18 cellular contexts compared by ENCODE assay signal in genomic region chr4:76694056-76694455, GRCh38.
"Had no signal": no experiment of that assay in that cellular context is flagged by ENCODE, and none has a peak within 500 bp of the region (broad histone marks: within the 10 kb centered on the region; RNA-seq: fewer than 3 reads in every experiment).

No MANE protein-coding gene starts in this region.

- H3K36me3 ChIP-seq: ascending aorta, pancreas, thyroid gland, uterus had no signal

- H3K9me3 ChIP-seq: ascending aorta, pancreas, thyroid gland, uterus had no signal

- H3K4me3 ChIP-seq: ascending aorta, pancreas, skin epidermis, thyroid gland, uterus had no signal

- FAIRE-seq: pancreas had no signal

- H3K27me3 ChIP-seq: ascending aorta, pancreas, thyroid gland, uterus had no signal

- DNase-seq: activated CD4-positive, alpha-beta T cell treated with anti-CD3 and anti-CD28 coated beads for 1 hour; activated CD4-positive, alpha-beta T cell treated with anti-CD3 and anti-CD28 coated beads, Interleukin-2, amount 50 U/mL, for 48 hours; activated CD8-positive, alpha-beta memory T cell treated with anti-CD3 and anti-CD28 coated beads, Interleukin-2, amount 10 ng/mL, durations not matched to agents 7 days and 5 days; activated gamma-delta T cell treated with Interleukin-2 at 50 U/mL for 16 hours; activated naive CD8-positive, alpha-beta T cell treated with anti-CD3 and anti-CD28 coated beads, Interleukin-2, amount 10 ng/mL, durations not matched to agents 7 days and 5 days; activated T-cell treated with anti-CD3 and anti-CD28 coated beads, Interleukin-2, amount 50 U/mL, for 4 hours; cortex of kidney; effector CD8-positive, alpha-beta T cell; erythroblast; pancreas; stimulated activated CD4-positive, alpha-beta T cell treated with anti-CD3 and anti-CD28 coated beads, Interleukin-4, amount 100 ng/mL, for 4 hours; stimulated activated naive CD8-positive, alpha-beta T cell treated with anti-CD3 and anti-CD28 coated beads, Interleukin-15, amount 100 ng/mL, for 72 hours; T-cell; T1000; thyroid gland; uterus had no signal

- H3K27ac ChIP-seq: skin epidermis, thyroid gland, uterus had no signal

- H3K4me1 ChIP-seq: uterus had no signal
